16 cellular contexts compared by ENCODE assay signal in genomic region chr1:111490220-111490619, GRCh38. TPM values are rescaled to one million over a fixed set of nuclear protein-coding genes. Genes with fewer than 3 reads are reported as not detected.
DNase-seq lines count a peak whose midpoint lies in the region; ATAC-seq and TF ChIP-seq lines count a peak whose summit lies in the region.
"Had no signal": no experiment of that assay in that cellular context is flagged by ENCODE, and none has a peak within 500 bp of the region (broad histone marks: within the 10 kb centered on the region; RNA-seq: fewer than 3 reads in every experiment).

No MANE protein-coding gene starts in this region.

- CTCF ChIA-PET in T-cell (lab: Charles Lee): interaction anchor here (0.6 to 0.8 kb wide), 2 partner anchors 9 to 17 kb away, joined by 3 to 4 read pairs; no protein-coding TSS in a partner anchor

- TF ChIP-seq EP300 in transverse colon (IDR thresholded peaks at IDR 0.05; ENCODE audit: low read depth): no peak

- peaks cover 0 to 6% (median 2%) of the 10 kb centered on the region in 3 donors for H3K9me3 Mint-ChIP-seq in T-cell

- H3K14ac ChIP-seq in trophoblast cell (ENCODE audit: low read length): no peak overlapping the region

- no peak overlapping the region for H3K27ac Mint-ChIP-seq in T-cell

- H3K36me3 ChIP-seq in lower lobe of right lung (no peaks in the 10 kb centered on the region), transverse colon (no peaks in the 10 kb centered on the region), trophoblast cell (ENCODE audit: control insufficient read depth in 1 of 2, insufficient read depth in 2 of 2, low read length in 2 of 2) (no peaks in the 10 kb centered on the region)

- no peak overlapping the region for H3K4me3 ChIP-seq in HL-60 (replicated peaks; ENCODE audit: insufficient read depth, low read length)
- H3K4me3 ChIP-seq in lower lobe of right lung: no peak overlapping the region
- no peak overlapping the region for H3K4me3 ChIP-seq in transverse colon
- H3K4me3 ChIP-seq in trophoblast cell (ENCODE audit: low read depth, low read length): no peak overlapping the region

- no peak overlapping the region for H3K4me3 Mint-ChIP-seq in T-cell

- whole genome bisulfite sequencing in transverse colon (ENCODE audit: low coverage in 1 of 2), 2 donors: 90 to 91% methylated on average over 4 of the region's 4 CpGs
- WGBS in trophoblast cell (ENCODE audit: extremely low coverage, insufficient coverage, insufficient read length): no CpG with 5 or more reads among the region's 4 CpGs

- no peak overlapping the region for H4K8ac ChIP-seq in trophoblast cell (ENCODE audit: low read depth, low read length)

- ATAC-seq in lower lobe of right lung (no peak), T-cell (replicated peaks in 1 of 4) (no peak), HG03159 (IDR thresholded peaks at IDR 0.05; ENCODE audit: unreplicated experiment) (no peak)
- ATAC-seq: HCT116 had no signal

- peaks cover 0 to 5% (median 2%) of the 10 kb centered on the region in 3 donors for H3K4me1 Mint-ChIP-seq in T-cell

- H3K9me3 ChIP-seq in lower lobe of right lung (no peaks in the 10 kb centered on the region), transverse colon (no peaks in the 10 kb centered on the region), trophoblast cell (ENCODE audit: insufficient read depth, low read depth, low read length) (no peaks in the 10 kb centered on the region)

- H3K18ac ChIP-seq in trophoblast cell (ENCODE audit: low read length): no peak overlapping the region

- intact Hi-C loops in lower lobe of right lung (cut with DNase I) (no loop called here), transverse colon (cut with DNase I; ENCODE audit: low total_unique reads) (no loop called here)

- H3K27ac ChIP-seq in HL-60 (replicated peaks): peak overlapping the region; percentile 85
- peak overlapping the region; percentile 32 for H3K27ac ChIP-seq in cingulate gyrus (ENCODE audit: low read depth, low read length)
- peak overlapping the region; percentile 70 for H3K27ac ChIP-seq in lower lobe of right lung
- H3K27ac ChIP-seq in transverse colon: peak overlapping the region; percentile 10 to 70 (median 46)
- H3K27ac ChIP-seq in trophoblast cell (ENCODE audit: low read depth, low read length): no peak overlapping the region
- H3K27ac ChIP-seq: KMS-11 had no signal

- no peak overlapping the region for H4K12ac ChIP-seq in trophoblast cell (ENCODE audit: low read depth, low read length)

- no peaks in the 10 kb centered on the region for H3K36me3 Mint-ChIP-seq in T-cell

- H2BK5ac ChIP-seq in trophoblast cell (ENCODE audit: low read depth, low read length, poor library complexity): no peak overlapping the region

- no peak overlapping the region for H2BK12ac ChIP-seq in trophoblast cell (ENCODE audit: low read length)

- no peak overlapping the region for H3K4me2 ChIP-seq in trophoblast cell (ENCODE audit: low read length)
- H3K4me2 ChIP-seq: KMS-11 had no signal

- DNase-seq in HL-60 (ENCODE audit: low read depth in 1 of 2, low spot score in 1 of 2): no peak
- no peak for DNase-seq in lower lobe of right lung
- DNase-seq in transverse colon: no peak
- no peak for DNase-seq in trophoblast cell
- no peak for DNase-seq in T-cell
- DNase-seq: NCI-H1092, NCI-H1694 treated with DMSO at 0.1 percent for 48 hours, NCI-H446, SHP77 had no signal

- POLR2A ChIA-PET in T-cell (lab: Charles Lee): no interaction called here

- no peak overlapping the region for H3K4ac ChIP-seq in trophoblast cell (ENCODE audit: low read depth, low read length)

- no peak overlapping the region for H3K9ac ChIP-seq in trophoblast cell (ENCODE audit: low read length)
- H3K9ac ChIP-seq: KMS-11 had no signal

- H3K27me3 ChIP-seq in HL-60 (ENCODE audit: insufficient read depth, poor library complexity, severe bottlenecking) (no peaks in the 10 kb centered on the region), lower lobe of right lung (ENCODE audit: low read depth) (no peaks in the 10 kb centered on the region), transverse colon (no peaks in the 10 kb centered on the region), trophoblast cell (ENCODE audit: insufficient read depth, low read length) (no peaks in the 10 kb centered on the region)

- H2AFZ ChIP-seq in trophoblast cell (ENCODE audit: insufficient read depth, low read length, poor library complexity): no peak overlapping the region

- TF ChIP-seq POLR2A in transverse colon (IDR thresholded peaks at IDR 0.05): no peak

- H3K79me1 ChIP-seq in trophoblast cell (ENCODE audit: low read length): no peaks in the 10 kb centered on the region

- H3K79me2 ChIP-seq in trophoblast cell (ENCODE audit: control insufficient read depth, insufficient read depth, low read length, poor library complexity): no peaks in the 10 kb centered on the region

- H2BK120ac ChIP-seq in trophoblast cell (ENCODE audit: insufficient read depth, low read length, poor library complexity): no peak overlapping the region

- no peak overlapping the region for H2AK5ac ChIP-seq in trophoblast cell (ENCODE audit: low read length)

- no peak overlapping the region for H3K23ac ChIP-seq in trophoblast cell (ENCODE audit: low read length)

- H3K27me3 Mint-ChIP-seq in T-cell: no peaks in the 10 kb centered on the region

- in situ Hi-C loops in transverse colon (cut with MboI; ENCODE audit: low pct_ligation_motif_present in 1 of 4, low pct_unique_long_range_greater_than_20kb in 1 of 4, low sequenced_read_pairs in 3 of 4): loop anchor here in 2 of 4 donors (25.0 kb wide), 2 partner anchors 247 to 872 kb away; partner anchors contain the start of gene INKA2 (in 1 of the 2)

- TF ChIP-seq CTCF in HL-60 (IDR thresholded peaks at IDR 0.05; ENCODE audit: insufficient read depth, low read length): no peak
- no peak for TF ChIP-seq CTCF in lower lobe of right lung (IDR thresholded peaks at IDR 0.05)
- TF ChIP-seq CTCF in transverse colon (IDR thresholded peaks at IDR 0.05): no peak

- H3K4me1 ChIP-seq in lower lobe of right lung: peaks cover 16% of the 10 kb centered on the region
- no peaks in the 10 kb centered on the region for H3K4me1 ChIP-seq in transverse colon
- H3K4me1 ChIP-seq in trophoblast cell (ENCODE audit: control insufficient read depth in 1 of 2, insufficient read depth in 2 of 2, low read length in 2 of 2): no peaks in the 10 kb centered on the region

- H4K91ac ChIP-seq in trophoblast cell (ENCODE audit: low read depth, low read length): no peak overlapping the region

RNA-seq across cellular contexts. Expression of gene ADORA3, which starts 13.2 kb away (rescaled TPM):
- 10.3 TPM for total RNA-seq in lower lobe of right lung
- 1 to 10 TPM in 2 of 4 donors, not detected in 2; 2.9 to 5.7 TPM for total RNA-seq in transverse colon
- not detected in 2 replicates for polyA plus RNA-seq in trophoblast cell (2013)
- under 1 TPM in 1 of 5 donors, not detected in 4; 0.30 TPM for total RNA-seq in T-cell
- total RNA-seq: Daoy, MCF 10A had no signal
- polyA plus RNA-seq: BJ had no signal

RNA-seq across cellular contexts. Expression of gene TMIGD3, which starts 13.2 kb away (rescaled TPM):
- 9.0 TPM for total RNA-seq in lower lobe of right lung
- total RNA-seq in transverse colon: under 1 TPM in 2 of 4 donors, not detected in 2; 0.27 to 0.95 TPM
- not detected in 2 replicates for polyA plus RNA-seq in trophoblast cell (2013)
- not detected for total RNA-seq in T-cell
- total RNA-seq: Daoy, MCF 10A had no signal
- polyA plus RNA-seq: BJ had no signal

RNA-seq across cellular contexts. Expression of gene C1orf162, which starts 16.4 kb away (rescaled TPM):
- total RNA-seq in lower lobe of right lung: 135 TPM
- total RNA-seq in transverse colon: 10 to 100 TPM in 2 of 4 donors, 1 to 10 TPM in 1, not detected in 1; 9.1 to 13.1 (median 12.9) TPM
- 0.31 and 0.55 TPM in 2 replicates for polyA plus RNA-seq in trophoblast cell (2013)
- total RNA-seq in T-cell: 10 to 100 TPM; 42.9 to 55.1 (median 46.1) TPM

RNA-seq across cellular contexts. Expression of gene ATP5PB, which starts 41.0 kb away (rescaled TPM):
- total RNA-seq in lower lobe of right lung (157 TPM), transverse colon (100 to 1,000 TPM in 2 of 4 donors, 10 to 100 TPM in 2; 60.3 to 334 (median 211) TPM), T-cell (100 to 1,000 TPM in 3 of 5 donors, 10 to 100 TPM in 2; 88.1 to 129 (median 118) TPM)
- polyA plus RNA-seq in trophoblast cell (2013): 268 and 276 TPM in 2 replicates

RNA-seq across cellular contexts. Expression of gene WDR77, which starts 41.2 kb away (rescaled TPM):
- 15.1 TPM for total RNA-seq in lower lobe of right lung
- total RNA-seq in transverse colon: 10 to 100 TPM; 10.7 to 46.0 (median 21.8) TPM
- polyA plus RNA-seq in trophoblast cell (2013): 28.6 and 30.5 TPM in 2 replicates
- 10 to 100 TPM; 22.5 to 40.1 (median 33.1) TPM for total RNA-seq in T-cell
